Comparison of ENCODE assay signal across 1 cellular context in the genomic region with DNA sequence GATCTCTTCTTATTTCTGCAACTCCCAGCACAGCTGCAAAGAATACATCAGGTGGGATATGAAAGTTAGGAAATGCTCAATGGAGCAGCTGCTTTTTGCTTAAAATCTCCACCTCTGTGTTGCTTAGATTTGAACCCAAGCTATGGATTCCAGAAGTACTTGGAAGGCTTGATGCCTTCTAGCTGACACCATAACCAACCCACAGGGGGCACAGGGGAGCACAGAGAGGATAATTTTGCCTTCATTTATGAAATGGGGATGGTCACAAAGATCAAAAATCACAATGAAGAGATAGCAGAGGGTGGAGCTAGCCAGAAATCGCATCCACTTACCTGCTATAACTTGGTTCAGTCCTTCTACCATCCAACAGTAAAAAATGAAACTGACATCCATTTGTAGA.
TF ChIP-seq lines count a peak whose summit lies in the region.

No MANE protein-coding gene starts in this region.

TF ChIP-seq in HCT116, 20 proteins besides CTCF, POLR2A, EP300 and RAD21 (continued from another document):
- TF ChIP-seq, protein P1, sequence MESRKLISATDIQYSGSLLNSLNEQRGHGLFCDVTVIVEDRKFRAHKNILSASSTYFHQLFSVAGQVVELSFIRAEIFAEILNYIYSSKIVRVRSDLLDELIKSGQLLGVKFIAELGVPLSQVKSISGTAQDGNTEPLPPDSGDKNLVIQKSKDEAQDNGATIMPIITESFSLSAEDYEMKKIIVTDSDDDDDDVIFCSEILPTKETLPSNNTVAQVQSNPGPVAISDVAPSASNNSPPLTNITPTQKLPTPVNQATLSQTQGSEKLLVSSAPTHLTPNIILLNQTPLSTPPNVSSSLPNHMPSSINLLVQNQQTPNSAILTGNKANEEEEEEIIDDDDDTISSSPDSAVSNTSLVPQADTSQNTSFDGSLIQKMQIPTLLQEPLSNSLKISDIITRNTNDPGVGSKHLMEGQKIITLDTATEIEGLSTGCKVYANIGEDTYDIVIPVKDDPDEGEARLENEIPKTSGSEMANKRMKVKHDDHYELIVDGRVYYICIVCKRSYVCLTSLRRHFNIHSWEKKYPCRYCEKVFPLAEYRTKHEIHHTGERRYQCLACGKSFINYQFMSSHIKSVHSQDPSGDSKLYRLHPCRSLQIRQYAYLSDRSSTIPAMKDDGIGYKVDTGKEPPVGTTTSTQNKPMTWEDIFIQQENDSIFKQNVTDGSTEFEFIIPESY (IDR thresholded peaks at IDR 0.05; ENCODE audit: extremely low read depth, insufficient replicate concordance, low read length): no peak
